ENCODE assay signal across 10 cellular contexts in genomic region chr7:35220176-35220575, GRCh38. TPM values are rescaled to one million over a fixed set of nuclear protein-coding genes. Genes with fewer than 3 reads are reported as not detected.
"Had no signal": no experiment of that assay in that cellular context is flagged by ENCODE, and none has a peak within 500 bp of the region (broad histone marks: within the 10 kb centered on the region; RNA-seq: fewer than 3 reads in every experiment).

No MANE protein-coding gene starts in this region.

RNA-seq across cellular contexts. Expression of gene TBX20, which starts 33.7 kb away (rescaled TPM):
- total RNA-seq: kidney; mammary epithelial cell; naive thymus-derived CD8-positive, alpha-beta T cell; osteoblast; pancreas; sigmoid colon; temporal lobe had no signal
- polyA plus RNA-seq: immature natural killer cell; mammary epithelial cell; naive thymus-derived CD8-positive, alpha-beta T cell; pancreas; small intestine; thymus had no signal
